30 cellular contexts compared by ENCODE assay signal in genomic region chr3:8911781-8912180, GRCh38.
"Had no signal": no experiment of that assay in that cellular context is flagged by ENCODE, and none has a peak within 500 bp of the region (broad histone marks: within the 10 kb centered on the region; RNA-seq: fewer than 3 reads in every experiment).

No MANE protein-coding gene starts in this region.

- H3K4me1 ChIP-seq: ascending aorta, heart left ventricle, pancreas, prostate gland had no signal

- H3K27me3 ChIP-seq: ascending aorta, brain microvascular endothelial cell, heart left ventricle, pancreas had no signal

- H3K9me3 ChIP-seq: ascending aorta, heart left ventricle, pancreas, prostate gland, thoracic aorta had no signal

- H3K36me3 ChIP-seq: ascending aorta, pancreas, prostate gland, thoracic aorta had no signal

- H3K4me3 ChIP-seq: ascending aorta, heart left ventricle, pancreas, prostate gland, skin epidermis, thoracic aorta had no signal

- ATAC-seq: effector memory CD8-positive, alpha-beta T cell; heart left ventricle; naive thymus-derived CD8-positive, alpha-beta T cell; pancreas; sciatic nerve; stimulated activated naive CD8-positive, alpha-beta T cell treated with anti-CD3 and anti-CD28 coated beads, Interleukin-15, Interleukin-2, amounts not matched to agents 100 U/mL and 50 U/mL, for 24 hours had no signal

- DNase-seq: activated CD4-positive, alpha-beta memory T cell treated with anti-CD3 and anti-CD28 coated beads for 36 hours; activated CD4-positive, alpha-beta T cell treated with anti-CD3 and anti-CD28 coated beads for 48 hours; activated CD8-positive, alpha-beta memory T cell treated with anti-CD3 and anti-CD28 coated beads, Interleukin-2, amount 50 U/mL, for 4 hours; activated gamma-delta T cell; activated naive CD4-positive, alpha-beta T cell treated with anti-CD3 and anti-CD28 coated beads, Interleukin-2, amount 10 ng/mL, durations not matched to agents 7 days and 5 days; activated naive CD8-positive, alpha-beta T cell treated with anti-CD3 and anti-CD28 coated beads, Interleukin-2, amount 10 ng/mL, durations not matched to agents 7 days and 5 days; activated T-cell treated with anti-CD3 and anti-CD28 coated beads, Interleukin-2, amount 50 U/mL, for 24 hours; brain microvascular endothelial cell; caudate nucleus; cortex of kidney; effector memory CD8-positive, alpha-beta T cell; foreskin fibroblast; heart left ventricle; hypothalamus; immature natural killer cell; kidney; naive thymus-derived CD8-positive, alpha-beta T cell; nucleus accumbens; pancreas; retina; stimulated activated CD4-positive, alpha-beta T cell treated with anti-CD3 and anti-CD28 coated beads, Interleukin-12 subunit alpha, Interleukin-12 subunit beta, amount 100 ng/mL, for 4 hours; stimulated activated CD4-positive, alpha-beta T cell treated with anti-CD3 and anti-CD28 coated beads, Interleukin-4, amount 100 ng/mL, for 1 hour; stimulated activated naive CD8-positive, alpha-beta T cell treated with anti-CD3 and anti-CD28 coated beads, Interleukin-15, Interleukin-2, amounts not matched to agents 100 U/mL and 50 U/mL, for 24 hours; trophoblast cell had no signal

- H3K27ac ChIP-seq: ascending aorta, brain microvascular endothelial cell, heart left ventricle, pancreas, prostate gland, skin epidermis, thoracic aorta, VCaP had no signal
